In the genomic region with DNA sequence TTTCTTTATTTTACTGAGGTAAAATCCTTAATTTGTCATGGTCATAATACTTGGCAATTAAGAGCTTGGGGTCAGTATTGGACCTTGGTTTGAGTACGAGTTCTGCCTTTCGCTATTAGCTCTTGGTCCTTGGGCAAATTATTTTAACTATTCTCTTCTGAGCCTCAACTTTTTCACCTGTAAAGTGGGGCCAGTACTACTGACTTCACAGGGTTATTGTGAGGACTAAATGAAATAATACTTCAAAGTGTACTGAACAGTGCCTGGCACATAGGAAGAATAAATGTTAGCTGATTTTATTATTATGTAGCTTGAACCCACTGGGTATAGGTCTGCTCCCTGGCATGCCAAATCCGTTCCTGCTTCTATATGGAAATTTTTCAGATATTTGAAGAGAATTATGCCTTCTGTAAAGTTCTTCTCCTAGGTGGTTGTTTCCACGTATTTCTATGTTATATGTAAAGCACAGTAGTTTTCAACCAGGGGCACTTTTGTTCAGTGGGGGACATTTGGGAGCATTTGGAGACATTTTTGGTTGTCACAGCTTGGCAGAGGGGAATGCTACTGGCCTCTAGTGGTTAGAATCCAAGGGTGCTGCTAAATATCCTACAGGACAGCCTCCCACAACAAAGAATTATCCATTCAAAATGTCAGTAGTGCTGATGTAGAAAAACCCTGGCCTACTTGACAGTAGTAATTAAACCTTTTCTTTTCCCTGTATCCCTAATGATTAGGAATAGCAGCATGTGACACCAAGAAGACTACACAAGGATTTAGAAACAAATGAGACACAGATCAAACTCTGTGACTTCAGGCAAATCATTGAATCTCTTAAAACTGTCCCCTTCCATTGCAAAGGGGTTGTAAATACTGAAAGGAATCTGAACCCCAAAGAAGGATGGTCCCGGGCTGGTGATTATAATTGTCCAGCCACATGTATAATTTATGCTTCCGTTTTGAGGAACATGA, we compare ENCODE assay signal across 8 cellular contexts. TPM values are rescaled to one million over a fixed set of nuclear protein-coding genes. Genes with fewer than 3 reads are reported as not detected.
DNase-seq lines count a peak whose midpoint lies in the region; ATAC-seq lines count a peak whose summit lies in the region.

No MANE protein-coding gene starts in this region.

- no peaks in the 10 kb centered on the region for H3K36me3 Mint-ChIP-seq in T-helper 17 cell (ENCODE audit: low read depth)
- H3K36me3 Mint-ChIP-seq in stimulated activated effector memory CD8-positive, alpha-beta T cell treated with anti-CD3 and anti-CD28 coated beads, Interleukin-12 subunit alpha, Interleukin-12 subunit beta, amount 100 ng/mL, for 72 hours: peaks cover 5% of the 10 kb centered on the region
- peaks cover 12% of the 10 kb centered on the region for H3K36me3 Mint-ChIP-seq in activated CD4-positive, alpha-beta T cell treated with anti-CD3 and anti-CD28 coated beads, Interleukin-2, amount 10 ng/mL, durations not matched to agents 7 days and 5 days (ENCODE audit: low read depth)

- H3K4me1 Mint-ChIP-seq in T-helper 17 cell: peaks cover 33% of the 10 kb centered on the region
- peaks cover 39% of the 10 kb centered on the region for H3K4me1 Mint-ChIP-seq in stimulated activated effector memory CD8-positive, alpha-beta T cell treated with anti-CD3 and anti-CD28 coated beads, Interleukin-12 subunit alpha, Interleukin-12 subunit beta, amount 100 ng/mL, for 72 hours
- H3K4me1 Mint-ChIP-seq in activated CD4-positive, alpha-beta T cell treated with anti-CD3 and anti-CD28 coated beads, Interleukin-2, amount 10 ng/mL, durations not matched to agents 7 days and 5 days: peaks cover 42% of the 10 kb centered on the region

- no peaks in the 10 kb centered on the region for H3K9me3 ChIP-seq in T-helper 17 cell (ENCODE audit: control insufficient read depth, low read length, poor library complexity, severe bottlenecking)

- H3K9me3 Mint-ChIP-seq in stimulated activated effector memory CD8-positive, alpha-beta T cell treated with anti-CD3 and anti-CD28 coated beads, Interleukin-12 subunit alpha, Interleukin-12 subunit beta, amount 100 ng/mL, for 72 hours: no peaks in the 10 kb centered on the region
- no peaks in the 10 kb centered on the region for H3K9me3 Mint-ChIP-seq in activated CD4-positive, alpha-beta T cell treated with anti-CD3 and anti-CD28 coated beads, Interleukin-2, amount 10 ng/mL, durations not matched to agents 7 days and 5 days

- POLR2A ChIA-PET in activated CD4-positive, alpha-beta T cell treated with anti-CD3 and anti-CD28 coated beads, Interleukin-2, amount 10 ng/mL, durations not matched to agents 7 days and 5 days (lab: Charles Lee): no interaction called here

- ATAC-seq in T-helper 17 cell: no peak
- no peak for ATAC-seq in stimulated activated effector memory CD8-positive, alpha-beta T cell treated with anti-CD3 and anti-CD28 coated beads, Interleukin-12 subunit alpha, Interleukin-12 subunit beta, amount 100 ng/mL, for 72 hours

- CTCF ChIA-PET in activated CD4-positive, alpha-beta T cell treated with anti-CD3 and anti-CD28 coated beads, Interleukin-2, amount 10 ng/mL, durations not matched to agents 7 days and 5 days (lab: Charles Lee): interaction anchor here (1.2 to 1.5 kb wide), 4 partner anchors 13 to 48 kb away, joined by 3 read pairs; no protein-coding TSS in a partner anchor

- H3K4me3 Mint-ChIP-seq in T-helper 17 cell: no peak overlapping the region
- no peak overlapping the region for H3K4me3 Mint-ChIP-seq in stimulated activated effector memory CD8-positive, alpha-beta T cell treated with anti-CD3 and anti-CD28 coated beads, Interleukin-12 subunit alpha, Interleukin-12 subunit beta, amount 100 ng/mL, for 72 hours
- no peak overlapping the region for H3K4me3 Mint-ChIP-seq in activated CD4-positive, alpha-beta T cell treated with anti-CD3 and anti-CD28 coated beads, Interleukin-2, amount 10 ng/mL, durations not matched to agents 7 days and 5 days

- DNase-seq in NCI-H82 (lab: John Stamatoyannopoulos, UW): peak; percentile 61
- no peak for DNase-seq in NCI-H82 treated with DMSO at 0.1 percent for 48 hours (lab: John Stamatoyannopoulos, UW; ENCODE audit: unreplicated experiment)
- DNase-seq in HuH-7 (ENCODE audit: low spot score): peak; percentile 46
- DNase-seq in T-helper 17 cell: no peak
- peak; percentile 35 for DNase-seq in glomerular visceral epithelial cell (ENCODE audit: extremely low spot score)
- no peak for DNase-seq in stimulated activated effector memory CD8-positive, alpha-beta T cell treated with anti-CD3 and anti-CD28 coated beads, Interleukin-12 subunit alpha, Interleukin-12 subunit beta, amount 100 ng/mL, for 72 hours (ENCODE audit: low spot score in 2 of 2)
- no peak for DNase-seq in activated CD4-positive, alpha-beta T cell treated with anti-CD3 and anti-CD28 coated beads, Interleukin-2, amount 10 ng/mL, durations not matched to agents 7 days and 5 days
- no peak for DNase-seq in NCI-H510A (lab: John Stamatoyannopoulos, UW)

- H3K27me3 Mint-ChIP-seq in T-helper 17 cell: no peaks in the 10 kb centered on the region
- no peaks in the 10 kb centered on the region for H3K27me3 Mint-ChIP-seq in activated CD4-positive, alpha-beta T cell treated with anti-CD3 and anti-CD28 coated beads, Interleukin-2, amount 10 ng/mL, durations not matched to agents 7 days and 5 days

- H3K27ac Mint-ChIP-seq in T-helper 17 cell: peak overlapping the region; percentile 37
- H3K27ac Mint-ChIP-seq in stimulated activated effector memory CD8-positive, alpha-beta T cell treated with anti-CD3 and anti-CD28 coated beads, Interleukin-12 subunit alpha, Interleukin-12 subunit beta, amount 100 ng/mL, for 72 hours: peak overlapping the region; percentile 3
- no peak overlapping the region for H3K27ac Mint-ChIP-seq in activated CD4-positive, alpha-beta T cell treated with anti-CD3 and anti-CD28 coated beads, Interleukin-2, amount 10 ng/mL, durations not matched to agents 7 days and 5 days

RNA-seq across cellular contexts. Expression of gene RCL1, which starts 4.5 kb away (rescaled TPM):
- 10 to 100 TPM; 23.5 to 28.1 TPM for total RNA-seq in T-helper 17 cell
- total RNA-seq in activated CD4-positive, alpha-beta T cell treated with anti-CD3 and anti-CD28 coated beads, Interleukin-2, amount 10 ng/mL, durations not matched to agents 7 days and 5 days: 10 to 100 TPM; 13.6 to 17.3 TPM

RNA-seq across cellular contexts. Expression of gene AK3, which starts 56.3 kb away (rescaled TPM):
- total RNA-seq in T-helper 17 cell: 10 to 100 TPM; 14.2 to 15.2 TPM
- total RNA-seq in activated CD4-positive, alpha-beta T cell treated with anti-CD3 and anti-CD28 coated beads, Interleukin-2, amount 10 ng/mL, durations not matched to agents 7 days and 5 days: 10 to 100 TPM; 34.4 to 38.9 TPM

Comparison
In these comparisons a context has a peak if more than half of its experiments do, and no peak if none do; other contexts are left out.
1. DNase-seq: peak in NCI-H82 (single experiment), HuH-7 (single experiment) and glomerular visceral epithelial cell (single experiment); none in NCI-H82 treated with DMSO at 0.1 percent for 48 hours (single experiment), T-helper 17 cell (0 of 3), stimulated activated effector memory CD8-positive, alpha-beta T cell treated with anti-CD3 and anti-CD28 coated beads, Interleukin-12 subunit alpha, Interleukin-12 subunit beta, amount 100 ng/mL, for 72 hours (0 of 2), activated CD4-positive, alpha-beta T cell treated with anti-CD3 and anti-CD28 coated beads, Interleukin-2, amount 10 ng/mL, durations not matched to agents 7 days and 5 days (single experiment) and NCI-H510A (single experiment).